ENCODE assay signal across 8 cellular contexts in the genomic region with DNA sequence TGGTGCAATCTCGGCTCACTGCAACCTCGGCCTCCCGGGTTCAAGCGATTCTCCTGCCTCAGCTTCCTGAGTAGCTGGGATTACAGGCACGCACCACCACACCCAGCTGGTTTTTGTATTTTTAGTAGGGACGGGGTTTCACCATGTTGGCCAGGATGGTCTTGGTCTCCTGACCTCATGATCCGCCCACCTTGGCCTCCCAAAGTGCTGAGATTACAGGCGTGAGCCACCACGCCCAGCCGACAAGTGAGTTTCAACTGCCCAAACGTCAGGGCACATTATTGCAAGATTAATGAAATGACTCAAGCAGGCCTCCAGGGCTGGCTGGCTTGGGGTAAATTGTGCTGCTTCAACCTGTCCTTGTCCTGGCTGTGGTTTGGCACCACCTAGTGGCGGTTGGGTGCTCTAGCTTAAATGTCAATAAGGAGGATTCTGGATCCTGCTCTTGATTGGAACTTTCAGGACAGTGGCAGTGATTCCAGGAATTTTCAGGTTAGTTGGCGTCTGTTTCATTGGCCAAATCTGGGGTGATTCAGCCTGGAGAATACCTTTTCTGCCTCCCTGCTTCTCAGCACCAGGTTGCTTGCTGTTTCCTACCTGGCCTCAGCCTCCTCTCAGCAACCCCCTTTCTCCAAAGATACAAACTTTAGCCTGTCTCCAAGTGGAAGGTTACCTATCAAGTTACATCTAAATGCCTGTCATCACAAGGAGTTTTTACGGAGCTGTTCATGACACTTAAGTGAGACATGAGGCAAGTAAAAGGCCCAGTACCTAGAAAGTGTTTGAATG. TPM values are rescaled to one million over a fixed set of nuclear protein-coding genes. Genes with fewer than 3 reads are reported as not detected.
DNase-seq lines count a peak whose midpoint lies in the region; ATAC-seq, FAIRE-seq and TF ChIP-seq lines count a peak whose summit lies in the region.

No MANE protein-coding gene starts in this region.

- H3K4me3 ChIP-seq in AG09309 (ENCODE audit: control insufficient read depth, low read depth, low read length) (no peak overlapping the region), mucosa of descending colon (no peak overlapping the region)

- TF ChIP-seq CTCF in AG09309 (IDR thresholded peaks at IDR 0.05; ENCODE audit: control insufficient read depth, insufficient read depth, low read depth, low read length, missing control alignments): peak; percentile 93
- peak; percentile 75 for TF ChIP-seq CTCF in mucosa of descending colon (IDR thresholded peaks at IDR 0.05)

- peak; percentile 69 for FAIRE-seq in HTR-8/SVneo (lab: Jason Lieb, UNC)

- peak; percentile 57 for ATAC-seq in GM18909 (IDR thresholded peaks at IDR 0.05; ENCODE audit: poor library complexity, unreplicated experiment)
- peak; percentile 94 for ATAC-seq in mucosa of descending colon

- DNase-seq in AG09309 (ENCODE audit: low read depth): peak; percentile 91
- DNase-seq in HTR-8/SVneo (ENCODE audit: insufficient read length, low spot score): peak; percentile 78
- peak; percentile 88 for DNase-seq in NOMO-1 treated with dmso at 0.1 percent for 144 hours (lab: John Stamatoyannopoulos, UW; ENCODE audit: unreplicated experiment)
- peak; percentile 45 to 63 (median 61) for DNase-seq in activated CD8-positive, alpha-beta memory T cell treated with anti-CD3 and anti-CD28 coated beads for 48 hours (ENCODE audit: low read depth in 2 of 3, low spot score in 2 of 3)
- peak; percentile 93 for DNase-seq in epidermal melanocyte (ENCODE audit: insufficient read length, low spot score)
- peak; percentile 85 to 92 (median 87) for DNase-seq in mucosa of descending colon
- peak; percentile 89 for DNase-seq in stimulated activated CD8-positive, alpha-beta memory T cell treated with anti-CD3 and anti-CD28 coated beads, Interleukin-4, amount 100 ng/mL, for 48 hours

- H3K4me1 ChIP-seq in mucosa of descending colon (ENCODE audit: low read depth): peaks cover 7% of the 10 kb centered on the region

- no peaks in the 10 kb centered on the region for H3K9me3 ChIP-seq in mucosa of descending colon

- intact Hi-C loops in mucosa of descending colon (cut with DNase I, micrococcal nuclease): loop anchor here (2.0 to 10.0 kb wide), 4 partner anchors 62 to 146 kb away; a partner anchor contains a TSS

- no peaks in the 10 kb centered on the region for H3K36me3 ChIP-seq in mucosa of descending colon (ENCODE audit: low read depth)

RNA-seq across cellular contexts. Expression of a gene that starts 32.4 kb away (rescaled TPM):
- 10 to 100 TPM; 54.1 to 62.6 (median 57.2) TPM for total RNA-seq in mucosa of descending colon
